Comparison of ENCODE assay signal across 8 cellular contexts in genomic region chr15:51801391-51801835, GRCh38. TPM values are rescaled to one million over a fixed set of nuclear protein-coding genes. Genes with fewer than 3 reads are reported as not detected.
A peak's percentile ranks its signal among the peaks of the same experiment; 100 is the strongest.
DNase-seq lines count a peak whose midpoint lies in the region; ATAC-seq and TF ChIP-seq lines count a peak whose summit lies in the region.

No MANE protein-coding gene starts in this region.

- no peaks in the 10 kb centered on the region for H3K27me3 Mint-ChIP-seq in activated CD8-positive, alpha-beta T cell treated with anti-CD3 and anti-CD28 coated beads for 36 hours
- no peaks in the 10 kb centered on the region for H3K27me3 Mint-ChIP-seq in activated CD8-positive, alpha-beta T cell treated with anti-CD3 and anti-CD28 coated beads, Interleukin-2, amount 10 ng/mL, durations not matched to agents 7 days and 5 days (ENCODE audit: low read depth)
- H3K27me3 Mint-ChIP-seq in activated CD4-positive, alpha-beta T cell treated with anti-CD3 and anti-CD28 coated beads, Interleukin-2, amount 10 ng/mL, durations not matched to agents 7 days and 5 days, result no peaks in the 10 kb centered on the region

- no peak overlapping the region for H3K27ac Mint-ChIP-seq in activated CD8-positive, alpha-beta T cell treated with anti-CD3 and anti-CD28 coated beads for 36 hours
- no peak overlapping the region for H3K27ac Mint-ChIP-seq in activated CD8-positive, alpha-beta T cell treated with anti-CD3 and anti-CD28 coated beads, Interleukin-2, amount 10 ng/mL, durations not matched to agents 7 days and 5 days
- H3K27ac Mint-ChIP-seq in activated CD4-positive, alpha-beta T cell treated with anti-CD3 and anti-CD28 coated beads, Interleukin-2, amount 10 ng/mL, durations not matched to agents 7 days and 5 days, result no peak overlapping the region

- H3K4me1 ChIP-seq in Panc1 (ENCODE audit: control insufficient read depth, insufficient read depth, low read length) (0 out of 2 replicates have a peak, but pooled peaks cover 4% of the 10 kb centered on the region), thyroid gland (no peaks in the 10 kb centered on the region), gastroesophageal sphincter (no peaks in the 10 kb centered on the region)

- POLR2A ChIA-PET in activated CD8-positive, alpha-beta T cell treated with anti-CD3 and anti-CD28 coated beads for 36 hours (lab: Charles Lee), result no interaction called here
- POLR2A ChIA-PET in activated CD8-positive, alpha-beta T cell treated with anti-CD3 and anti-CD28 coated beads, Interleukin-2, amount 10 ng/mL, durations not matched to agents 7 days and 5 days (lab: Charles Lee), result no interaction called here
- POLR2A ChIA-PET in Panc1 (lab: Charles Lee), result interaction anchor here (0.7 kb wide), 1 partner anchor 297 kb away, joined by 14 read pairs; no protein-coding TSS in a partner anchor
- POLR2A ChIA-PET in activated CD4-positive, alpha-beta T cell treated with anti-CD3 and anti-CD28 coated beads, Interleukin-2, amount 10 ng/mL, durations not matched to agents 7 days and 5 days (lab: Charles Lee), result no interaction called here

- no peak overlapping the region for H3K4me3 ChIP-seq in Panc1 (ENCODE audit: low read depth in 2 of 2, low read length in 2 of 2)
- H3K4me3 ChIP-seq in thyroid gland (replicated peaks in 1 of 3), result no peak overlapping the region
- no peak overlapping the region for H3K4me3 ChIP-seq in gastroesophageal sphincter

- H3K27ac ChIP-seq in Panc1 (ENCODE audit: low read length), result no peak overlapping the region
- H3K27ac ChIP-seq in thyroid gland, result no peak overlapping the region
- H3K27ac ChIP-seq in gastroesophageal sphincter, result no peak overlapping the region

- H3K9me3 ChIP-seq in Panc1 (ENCODE audit: control insufficient read depth, insufficient read depth, low read depth, low read length) (no peaks in the 10 kb centered on the region), thyroid gland (no peaks in the 10 kb centered on the region), gastroesophageal sphincter (no peaks in the 10 kb centered on the region)

- TF ChIP-seq POLR2A in thyroid gland (IDR thresholded peaks at IDR 0.05), result no peak
- TF ChIP-seq POLR2A in gastroesophageal sphincter (IDR thresholded peaks at IDR 0.05), result no peak

- BruUV-seq in Panc1 (replicated peaks; lab: Mats Ljungman, UMichigan), result no TSS peak

- DNase-seq in activated CD8-positive, alpha-beta T cell treated with anti-CD3 and anti-CD28 coated beads for 36 hours, result peak; percentile 23
- DNase-seq in activated CD8-positive, alpha-beta T cell treated with anti-CD3 and anti-CD28 coated beads, Interleukin-2, amount 10 ng/mL, durations not matched to agents 7 days and 5 days, result no peak
- DNase-seq in Panc1 (ENCODE audit: low read depth, low spot score), result no peak
- DNase-seq in glomerular visceral epithelial cell (ENCODE audit: extremely low spot score), result peak; percentile 12
- DNase-seq in thyroid gland, result peak; percentile 29 to 52
- DNase-seq in activated CD4-positive, alpha-beta T cell treated with anti-CD3 and anti-CD28 coated beads, Interleukin-2, amount 10 ng/mL, durations not matched to agents 7 days and 5 days, result no peak

- H3K9me3 Mint-ChIP-seq in activated CD8-positive, alpha-beta T cell treated with anti-CD3 and anti-CD28 coated beads for 36 hours, result no peaks in the 10 kb centered on the region
- no peaks in the 10 kb centered on the region for H3K9me3 Mint-ChIP-seq in activated CD8-positive, alpha-beta T cell treated with anti-CD3 and anti-CD28 coated beads, Interleukin-2, amount 10 ng/mL, durations not matched to agents 7 days and 5 days (ENCODE audit: insufficient read depth)
- H3K9me3 Mint-ChIP-seq in activated CD4-positive, alpha-beta T cell treated with anti-CD3 and anti-CD28 coated beads, Interleukin-2, amount 10 ng/mL, durations not matched to agents 7 days and 5 days, result no peaks in the 10 kb centered on the region

- TF ChIP-seq CTCF in activated CD8-positive, alpha-beta T cell treated with anti-CD3 and anti-CD28 coated beads for 36 hours (IDR thresholded peaks at IDR 0.05), result peak; percentile 18
- TF ChIP-seq CTCF in Panc1 (IDR thresholded peaks at IDR 0.05) (peak; percentile 84), thyroid gland (IDR thresholded peaks at IDR 0.05) (peak in 4 of 6 experiments; percentile 24 to 65 (median 30)), gastroesophageal sphincter (IDR thresholded peaks at IDR 0.05) (peak in 1 of 4 experiments; percentile 32)

- in situ Hi-C loops in Panc1 (cut with HindIII; ENCODE audit: low pct_unique_long_range_greater_than_20kb, low sequenced_read_pairs), result no loop called here

- H3K27me3 ChIP-seq in Panc1 (ENCODE audit: control insufficient read depth, insufficient read depth, low read length) (no peaks in the 10 kb centered on the region; the same call in 1 of the 2 replicates), thyroid gland (no peaks in the 10 kb centered on the region), gastroesophageal sphincter (no peaks in the 10 kb centered on the region)

- CTCF ChIA-PET in activated CD8-positive, alpha-beta T cell treated with anti-CD3 and anti-CD28 coated beads for 36 hours (lab: Charles Lee), result interaction anchor here (0.7 to 1.4 kb wide), 5 partner anchors 10 to 151 kb away, joined by 3 to 4 read pairs (median 3); no protein-coding TSS in a partner anchor
- CTCF ChIA-PET in activated CD8-positive, alpha-beta T cell treated with anti-CD3 and anti-CD28 coated beads, Interleukin-2, amount 10 ng/mL, durations not matched to agents 7 days and 5 days (lab: Charles Lee), result interaction anchor here (1.1 to 1.7 kb wide), 3 partner anchors 24 to 152 kb away, joined by 3 to 5 read pairs (median 3); no protein-coding TSS in a partner anchor
- CTCF ChIA-PET in Panc1 (lab: Charles Lee), result interaction anchor here (0.6 to 0.8 kb wide), 2 partner anchors 92 to 513 kb away, joined by 3 to 7 read pairs; no protein-coding TSS in a partner anchor
- CTCF ChIA-PET in activated CD4-positive, alpha-beta T cell treated with anti-CD3 and anti-CD28 coated beads, Interleukin-2, amount 10 ng/mL, durations not matched to agents 7 days and 5 days (lab: Charles Lee), result no interaction called here

- 44 to 49% methylated on average over 3 of the region's 3 CpGs for WGBS in thyroid gland, 2 donors
- 56 to 66% methylated on average over 2 to 3 of the region's 3 CpGs for WGBS in gastroesophageal sphincter (ENCODE audit: low coverage in 1 of 2), 2 donors

- H3K4me1 Mint-ChIP-seq in activated CD8-positive, alpha-beta T cell treated with anti-CD3 and anti-CD28 coated beads for 36 hours (ENCODE audit: low read depth), result no peaks in the 10 kb centered on the region
- peaks cover 11% of the 10 kb centered on the region for H3K4me1 Mint-ChIP-seq in activated CD8-positive, alpha-beta T cell treated with anti-CD3 and anti-CD28 coated beads, Interleukin-2, amount 10 ng/mL, durations not matched to agents 7 days and 5 days (ENCODE audit: low read depth)
- peaks cover 12% of the 10 kb centered on the region for H3K4me1 Mint-ChIP-seq in activated CD4-positive, alpha-beta T cell treated with anti-CD3 and anti-CD28 coated beads, Interleukin-2, amount 10 ng/mL, durations not matched to agents 7 days and 5 days

- intact Hi-C loops in activated CD8-positive, alpha-beta T cell treated with anti-CD3 and anti-CD28 coated beads for 36 hours (cut with micrococcal nuclease), result no loop called here
- intact Hi-C loops in Panc1 (cut with micrococcal nuclease; ENCODE audit: unreplicated experiment) (no loop called here), thyroid gland (cut with DNase I) (no loop called here)

- peaks cover 5% of the 10 kb centered on the region for H3K36me3 Mint-ChIP-seq in activated CD8-positive, alpha-beta T cell treated with anti-CD3 and anti-CD28 coated beads for 36 hours (ENCODE audit: low read depth)
- peaks cover 10% of the 10 kb centered on the region for H3K36me3 Mint-ChIP-seq in activated CD8-positive, alpha-beta T cell treated with anti-CD3 and anti-CD28 coated beads, Interleukin-2, amount 10 ng/mL, durations not matched to agents 7 days and 5 days (ENCODE audit: low read depth)
- peaks cover 7% of the 10 kb centered on the region for H3K36me3 Mint-ChIP-seq in activated CD4-positive, alpha-beta T cell treated with anti-CD3 and anti-CD28 coated beads, Interleukin-2, amount 10 ng/mL, durations not matched to agents 7 days and 5 days (ENCODE audit: low read depth)

- no peak for TF ChIP-seq EP300 in gastroesophageal sphincter (IDR thresholded peaks at IDR 0.05)

- ATAC-seq in activated CD8-positive, alpha-beta T cell treated with anti-CD3 and anti-CD28 coated beads for 36 hours, result peak; percentile 39
- no peak for ATAC-seq in activated CD8-positive, alpha-beta T cell treated with anti-CD3 and anti-CD28 coated beads, Interleukin-2, amount 10 ng/mL, durations not matched to agents 7 days and 5 days
- ATAC-seq in Panc1 (peak; percentile 91), gastroesophageal sphincter (no peak), GM18517 (IDR thresholded peaks at IDR 0.05; ENCODE audit: unreplicated experiment) (no peak)

- H3K36me3 ChIP-seq in Panc1 (ENCODE audit: control insufficient read depth, insufficient read depth, low read length) (no peaks in the 10 kb centered on the region), thyroid gland (no peaks in the 10 kb centered on the region), gastroesophageal sphincter (peaks cover 0 to 84% of the 10 kb centered on the region in 2 donors)

- no peak overlapping the region for H3K4me3 Mint-ChIP-seq in activated CD8-positive, alpha-beta T cell treated with anti-CD3 and anti-CD28 coated beads for 36 hours
- H3K4me3 Mint-ChIP-seq in activated CD8-positive, alpha-beta T cell treated with anti-CD3 and anti-CD28 coated beads, Interleukin-2, amount 10 ng/mL, durations not matched to agents 7 days and 5 days, result no peak overlapping the region
- no peak overlapping the region for H3K4me3 Mint-ChIP-seq in activated CD4-positive, alpha-beta T cell treated with anti-CD3 and anti-CD28 coated beads, Interleukin-2, amount 10 ng/mL, durations not matched to agents 7 days and 5 days

RNA-seq across cellular contexts. Expression of gene TMOD3, which starts 28.0 kb away (rescaled TPM):
- 10 to 100 TPM; 53.6 to 59.2 TPM for total RNA-seq in activated CD8-positive, alpha-beta T cell treated with anti-CD3 and anti-CD28 coated beads for 36 hours
- 10 to 100 TPM; 73.8 to 74.1 TPM for total RNA-seq in activated CD8-positive, alpha-beta T cell treated with anti-CD3 and anti-CD28 coated beads, Interleukin-2, amount 10 ng/mL, durations not matched to agents 7 days and 5 days
- 53.4 TPM for total RNA-seq in Panc1 (2021; ENCODE audit: unreplicated experiment)
- polyA plus RNA-seq in Panc1 (2012; ENCODE audit: insufficient read length), result 23.8 TPM
- 10 to 100 TPM; 24.3 to 42.7 (median 30.9) TPM for total RNA-seq in thyroid gland
- 10 to 100 TPM; 15.9 to 38.8 (median 21.4) TPM for total RNA-seq in gastroesophageal sphincter
- 10 to 100 TPM; 66.0 to 66.1 TPM for total RNA-seq in activated CD4-positive, alpha-beta T cell treated with anti-CD3 and anti-CD28 coated beads, Interleukin-2, amount 10 ng/mL, durations not matched to agents 7 days and 5 days

RNA-seq across cellular contexts. Expression of gene TMOD2, which starts 50.0 kb away (rescaled TPM):
- total RNA-seq in activated CD8-positive, alpha-beta T cell treated with anti-CD3 and anti-CD28 coated beads for 36 hours, result 1 to 10 TPM; 4.8 to 7.0 TPM
- total RNA-seq in activated CD8-positive, alpha-beta T cell treated with anti-CD3 and anti-CD28 coated beads, Interleukin-2, amount 10 ng/mL, durations not matched to agents 7 days and 5 days, result 10 to 100 TPM; 12.0 to 12.5 TPM
- total RNA-seq in Panc1 (2021; ENCODE audit: unreplicated experiment) (1.7 TPM), thyroid gland (10 to 100 TPM in 3 of 4 donors, 1 to 10 TPM in 1; 7.1 to 14.1 (median 11.0) TPM), gastroesophageal sphincter (10 to 100 TPM; 14.0 to 21.9 (median 17.5) TPM)
- polyA plus RNA-seq in Panc1 (2012; ENCODE audit: insufficient read length), result 0.97 TPM
- 10 to 100 TPM; 10.9 to 12.8 TPM for total RNA-seq in activated CD4-positive, alpha-beta T cell treated with anti-CD3 and anti-CD28 coated beads, Interleukin-2, amount 10 ng/mL, durations not matched to agents 7 days and 5 days

Comparison
In these comparisons a context has a peak if more than half of its experiments do, and no peak if none do; other contexts are left out.
1. ATAC-seq: peak in activated CD8-positive, alpha-beta T cell treated with anti-CD3 and anti-CD28 coated beads for 36 hours (single experiment) and Panc1 (single experiment); none in activated CD8-positive, alpha-beta T cell treated with anti-CD3 and anti-CD28 coated beads, Interleukin-2, amount 10 ng/mL, durations not matched to agents 7 days and 5 days (single experiment), gastroesophageal sphincter (single experiment) and GM18517 (single experiment).
2. DNase-seq: peak in activated CD8-positive, alpha-beta T cell treated with anti-CD3 and anti-CD28 coated beads for 36 hours (single experiment), glomerular visceral epithelial cell (single experiment) and thyroid gland (2 of 2); none in activated CD8-positive, alpha-beta T cell treated with anti-CD3 and anti-CD28 coated beads, Interleukin-2, amount 10 ng/mL, durations not matched to agents 7 days and 5 days (single experiment), Panc1 (single experiment) and activated CD4-positive, alpha-beta T cell treated with anti-CD3 and anti-CD28 coated beads, Interleukin-2, amount 10 ng/mL, durations not matched to agents 7 days and 5 days (single experiment).